ENCODE assay signal across 8 cellular contexts in genomic region chr16:89873822-89874689, GRCh38.
DNase-seq lines count a peak whose midpoint lies in the region; ATAC-seq, FAIRE-seq and TF ChIP-seq lines count a peak whose summit lies in the region.

No MANE protein-coding gene starts in this region.

- DNase-seq in GM13976 (ENCODE audit: low spot score) (peak; percentile 99), NCI-H187 treated with DMSO at 0.1 percent for 48 hours (lab: John Stamatoyannopoulos, UW) (peak; percentile 7), T1000 (lab: John Stamatoyannopoulos, UW) (peak; percentile 95), astrocyte of the cerebellum (ENCODE audit: low read depth) (peak; percentile 83), hepatic stellate cell (ENCODE audit: low spot score) (peak; percentile 97), putamen (ENCODE audit: low spot score) (peak; percentile 95), urothelium cell line (ENCODE audit: low spot score) (peak; percentile 99)

- peak; percentile 47 for ATAC-seq in HG02943 (IDR thresholded peaks at IDR 0.05; ENCODE audit: low read depth, unreplicated experiment)

- TF ChIP-seq CTCF in GM13976 (IDR thresholded peaks at IDR 0.05; ENCODE audit: borderline replicate concordance, control extremely low read depth, extremely low read depth, insufficient read depth, missing control alignments) (no peak), astrocyte of the cerebellum (IDR thresholded peaks at IDR 0.05; ENCODE audit: low read depth, low read length, missing control alignments) (no peak)

- in situ Hi-C loops in GM13976 (cut with MboI; ENCODE audit: low sequenced_read_pairs, unreplicated experiment) (no loop called here), astrocyte of the cerebellum (cut with HindIII; ENCODE audit: low sequenced_read_pairs) (no loop called here)

- H3K4me3 ChIP-seq in astrocyte of the cerebellum (ENCODE audit: low read depth, low read length) = peak overlapping the region; percentile 91

- peak; percentile 99 for FAIRE-seq in urothelium cell line (lab: Jason Lieb, UNC)

Comparison
In these comparisons a context has a peak if more than half of its experiments do, and no peak if none do; other contexts are left out.
1. Peak in every context shown above with its lines: DNase-seq, ATAC-seq and H3K4me3 ChIP-seq.
2. DNase-seq: peak in every context shown above with its lines; median percentile 99 in GM13976; 99 in urothelium cell line; 97 in hepatic stellate cell; 95 in T1000; 95 in putamen; 83 in astrocyte of the cerebellum; 7 in NCI-H187 treated with DMSO at 0.1 percent for 48 hours.